18 cellular contexts compared by ENCODE assay signal in genomic region chr4:183675625-183676024, GRCh38. TPM values are rescaled to one million over a fixed set of nuclear protein-coding genes. Genes with fewer than 3 reads are reported as not detected.
A peak's percentile ranks its signal among the peaks of the same experiment; 100 is the strongest.
DNase-seq lines count a peak whose midpoint lies in the region; ATAC-seq, FAIRE-seq and TF ChIP-seq lines count a peak whose summit lies in the region.
"Had no signal": no experiment of that assay in that cellular context is flagged by ENCODE, and none has a peak within 500 bp of the region (broad histone marks: within the 10 kb centered on the region; RNA-seq: fewer than 3 reads in every experiment).

No MANE protein-coding gene starts in this region.

- no peak for ATAC-seq in omental fat pad (ENCODE audit: low FRiP score)
- ATAC-seq: PC-3 had no signal

- H3K4me3 ChIP-seq in AG09309 (ENCODE audit: control insufficient read depth, low read depth, low read length) (no peak overlapping the region), HFF-Myc (replicated peaks; ENCODE audit: low read depth, low read length) (no peak overlapping the region)

- DNase-seq in AG09309 (ENCODE audit: low read depth) (peak; percentile 47), HFF-Myc (ENCODE audit: extremely low read depth, low read depth) (peak; percentile 16), iris pigment epithelial cell (ENCODE audit: low read depth) (peak; percentile 28), cerebellar nuclear complex (lab: John Stamatoyannopoulos, UW) (no peak), omental fat pad (ENCODE audit: low spot score) (no peak), HTR-8/SVneo (ENCODE audit: insufficient read length, low spot score) (no peak), glomerular visceral epithelial cell (ENCODE audit: extremely low spot score) (no peak)
- DNase-seq: 8988T, H9, NCI-H1417 treated with DMSO at 0.1 percent for 48 hours, NCI-H187 treated with DMSO at 0.1 percent for 48 hours, NCI-H345, NCI-H524 treated with DMSO at 0.1 percent for 48 hours, PC-3, RPMI8226, SHP77 treated with DMSO at 0.1 percent for 48 hours had no signal

- peak; percentile 94 for FAIRE-seq in endometrium (lab: Jason Lieb, UNC)
- FAIRE-seq in HTR-8/SVneo (lab: Jason Lieb, UNC) = no peak
- FAIRE-seq: D721Med had no signal

- TF ChIP-seq CTCF in AG09309 (IDR thresholded peaks at IDR 0.05; ENCODE audit: control insufficient read depth, insufficient read depth, low read depth, low read length, missing control alignments) = no peak
- no peak for TF ChIP-seq CTCF in HFF-Myc (IDR thresholded peaks at IDR 0.05; ENCODE audit: low read depth, low read length, missing control alignments)
- TF ChIP-seq CTCF in omental fat pad (IDR thresholded peaks at IDR 0.05) = no peak

RNA-seq across cellular contexts. Expression of gene TRAPPC11, which starts 16.5 kb away (rescaled TPM):
- 10 to 100 TPM; 31.1 to 76.9 (median 42.1) TPM for total RNA-seq in omental fat pad

RNA-seq across cellular contexts. Expression of gene RWDD4, which starts 16.6 kb away (rescaled TPM):
- 10 to 100 TPM; 16.3 to 19.7 (median 18.1) TPM for total RNA-seq in omental fat pad

Comparison
In these comparisons a context has a peak if more than half of its experiments do, and no peak if none do; other contexts are left out.
1. DNase-seq: peak in AG09309 (single experiment), HFF-Myc (single experiment) and iris pigment epithelial cell (single experiment); none in cerebellar nuclear complex (0 of 2), omental fat pad (single experiment), HTR-8/SVneo (single experiment) and glomerular visceral epithelial cell (single experiment).